Comparison of ENCODE assay signal across 15 cellular contexts in genomic region chr17:63780507-63780906, GRCh38. TPM values are rescaled to one million over a fixed set of nuclear protein-coding genes. Genes with fewer than 3 reads are reported as not detected.
A peak's percentile ranks its signal among the peaks of the same experiment; 100 is the strongest.
DNase-seq lines count a peak whose midpoint lies in the region; ATAC-seq, FAIRE-seq and TF ChIP-seq lines count a peak whose summit lies in the region.
"Had no signal": no experiment of that assay in that cellular context is flagged by ENCODE, and none has a peak within 500 bp of the region (broad histone marks: within the 10 kb centered on the region; RNA-seq: fewer than 3 reads in every experiment).

No MANE protein-coding gene starts in this region.

- ATAC-seq in left lobe of liver: peak; percentile 11
- no peak for ATAC-seq in HG03159 (IDR thresholded peaks at IDR 0.05; ENCODE audit: unreplicated experiment)
- ATAC-seq: CD8-positive, alpha-beta T cell had no signal

- H3K27me3 Mint-ChIP-seq in activated T-helper 2 cell treated with anti-CD3 and anti-CD28 coated beads, Interferon-gamma antibody, Interleukin-2, Interleukin-4, amounts not matched to agents 10 μg/mL and 5 μg/mL and 100 μg/mL, durations not matched to agents 14 hours and 24 hours and 36 hours (ENCODE audit: low read depth): no peaks in the 10 kb centered on the region
- H3K27me3 Mint-ChIP-seq: naive B cell had no signal

- peak overlapping the region; percentile 45; the same call in 1 of the 2 replicates for H3K9ac ChIP-seq in HUES64 (ENCODE audit: low read depth, low read length)
- H3K9ac ChIP-seq in Karpas-422 (ENCODE audit: low read length): no peak overlapping the region

- H3K4me1 ChIP-seq in HUES64 (ENCODE audit: insufficient read depth, low read length): 0 out of 2 replicates have a peak, but pooled peaks cover 6% of the 10 kb centered on the region
- peaks cover 43% of the 10 kb centered on the region for H3K4me1 ChIP-seq in Karpas-422 (ENCODE audit: low read length)

- peak overlapping the region; percentile 83 for H3K27ac ChIP-seq in C4-2B
- no peak overlapping the region for H3K27ac ChIP-seq in HUES64 (ENCODE audit: low read depth, low read length)
- no peak overlapping the region for H3K27ac ChIP-seq in Karpas-422 (ENCODE audit: low read length)
- H3K27ac ChIP-seq: thoracic aorta had no signal

- H3K27me3 ChIP-seq in HUES64 (ENCODE audit: insufficient read depth, low read length) (no peaks in the 10 kb centered on the region), Karpas-422 (ENCODE audit: low read length) (no peaks in the 10 kb centered on the region)

- H3K4me3 ChIP-seq in HUES64 (ENCODE audit: low read length) (no peak overlapping the region), Karpas-422 (ENCODE audit: low read length) (no peak overlapping the region)
- H3K4me3 ChIP-seq: thoracic aorta had no signal

- H3K4me3 Mint-ChIP-seq in activated T-helper 2 cell treated with anti-CD3 and anti-CD28 coated beads, Interferon-gamma antibody, Interleukin-2, Interleukin-4, amounts not matched to agents 10 μg/mL and 5 μg/mL and 100 μg/mL, durations not matched to agents 14 hours and 24 hours and 36 hours (ENCODE audit: low read depth): no peak overlapping the region
- H3K4me3 Mint-ChIP-seq: CD8-positive, alpha-beta T cell had no signal

- no peak overlapping the region for H3K4me2 ChIP-seq in Karpas-422 (ENCODE audit: low read depth, low read length, poor library complexity, severe bottlenecking)

- H3K4me1 Mint-ChIP-seq in activated T-helper 2 cell treated with anti-CD3 and anti-CD28 coated beads, Interferon-gamma antibody, Interleukin-2, Interleukin-4, amounts not matched to agents 10 μg/mL and 5 μg/mL and 100 μg/mL, durations not matched to agents 14 hours and 24 hours and 36 hours (ENCODE audit: low read depth): peaks cover 54% of the 10 kb centered on the region

- FAIRE-seq in GM19239 (lab: Jason Lieb, UNC): no peak

- H3K9me3 ChIP-seq in HUES64 (ENCODE audit: insufficient read depth, low read depth, low read length) (no peaks in the 10 kb centered on the region), Karpas-422 (ENCODE audit: low read length) (no peaks in the 10 kb centered on the region)
- H3K9me3 ChIP-seq: thoracic aorta had no signal

- no peak for DNase-seq in activated T-helper 2 cell treated with anti-CD3 and anti-CD28 coated beads, Interferon-gamma antibody, Interleukin-2, Interleukin-4, amounts not matched to agents 10 μg/mL and 5 μg/mL and 100 μg/mL, durations not matched to agents 14 hours and 24 hours and 36 hours (ENCODE audit: low spot score)
- DNase-seq in left lobe of liver (ENCODE audit: low spot score) (no peak), GM19239 (ENCODE audit: insufficient read length, low spot score) (no peak), NCI-H2081 treated with DMSO at 0.1 percent for 48 hours (lab: John Stamatoyannopoulos, UW) (no peak), Karpas-422 (no peak)
- DNase-seq: activated T-cell treated with anti-CD3 and anti-CD28 coated beads, Interleukin-2, amount 50 U/mL, for 4 hours; CD8-positive, alpha-beta T cell; KBM-7; naive B cell; NCI-H82; stimulated activated CD4-positive, alpha-beta T cell treated with anti-CD3 and anti-CD28 coated beads, Interleukin-1b, Interleukin-23, amount 100 ng/mL, for 48 hours had no signal

- H3K79me2 ChIP-seq in Karpas-422 (ENCODE audit: low read length): peaks cover 99% of the 10 kb centered on the region

- peaks cover 59% of the 10 kb centered on the region for H3K36me3 Mint-ChIP-seq in activated T-helper 2 cell treated with anti-CD3 and anti-CD28 coated beads, Interferon-gamma antibody, Interleukin-2, Interleukin-4, amounts not matched to agents 10 μg/mL and 5 μg/mL and 100 μg/mL, durations not matched to agents 14 hours and 24 hours and 36 hours (ENCODE audit: low read depth)
- H3K36me3 Mint-ChIP-seq: naive B cell had no signal

- intact Hi-C loops in activated T-helper 2 cell treated with anti-CD3 and anti-CD28 coated beads, Interferon-gamma antibody, Interleukin-2, Interleukin-4, amounts not matched to agents 10 μg/mL and 5 μg/mL and 100 μg/mL, durations not matched to agents 14 hours and 24 hours and 36 hours (cut with micrococcal nuclease): no loop called here

- H4K20me1 ChIP-seq in Karpas-422 (ENCODE audit: insufficient read depth, low read depth, low read length): peaks cover 71% of the 10 kb centered on the region

- H3K27ac Mint-ChIP-seq in activated T-helper 2 cell treated with anti-CD3 and anti-CD28 coated beads, Interferon-gamma antibody, Interleukin-2, Interleukin-4, amounts not matched to agents 10 μg/mL and 5 μg/mL and 100 μg/mL, durations not matched to agents 14 hours and 24 hours and 36 hours: peak overlapping the region; percentile 9
- H3K27ac Mint-ChIP-seq: CD8-positive, alpha-beta T cell had no signal

- H3K36me3 ChIP-seq in HUES64 (ENCODE audit: insufficient read depth, low read length): peaks cover 80% of the 10 kb centered on the region
- H3K36me3 ChIP-seq in Karpas-422 (ENCODE audit: insufficient read depth, low read length): peaks cover 61% of the 10 kb centered on the region

- 88% methylated on average over 1 of the region's 1 CpG for WGBS in HUES64

- TF ChIP-seq CTCF in C4-2B (conservative IDR thresholded peaks at IDR 0.05): no peak

- H3K9me2 ChIP-seq in Karpas-422 (replicated peaks; ENCODE audit: insufficient read depth, low read length): no peaks in the 10 kb centered on the region

- H2AFZ ChIP-seq in Karpas-422 (ENCODE audit: low read length): no peak overlapping the region

- H3K9me3 Mint-ChIP-seq in activated T-helper 2 cell treated with anti-CD3 and anti-CD28 coated beads, Interferon-gamma antibody, Interleukin-2, Interleukin-4, amounts not matched to agents 10 μg/mL and 5 μg/mL and 100 μg/mL, durations not matched to agents 14 hours and 24 hours and 36 hours: no peaks in the 10 kb centered on the region
- H3K9me3 Mint-ChIP-seq: activated T-cell treated with anti-CD3 and anti-CD28 coated beads, Interleukin-2, amount 50 U/mL, for 4 hours; CD8-positive, alpha-beta T cell; naive B cell had no signal

RNA-seq across cellular contexts. Expression of gene DDX42, which starts 6.5 kb away (rescaled TPM):
- polyA plus RNA-seq in HUES64 (2013, experiment 1 of 2): 91.4 TPM
- polyA plus RNA-seq in HUES64 (2013, experiment 2 of 2): 80.9 TPM
- total RNA-seq in activated T-helper 2 cell treated with anti-CD3 and anti-CD28 coated beads, Interferon-gamma antibody, Interleukin-2, Interleukin-4, amounts not matched to agents 10 μg/mL and 5 μg/mL and 100 μg/mL, durations not matched to agents 14 hours and 24 hours and 36 hours: 138 and 144 TPM in 2 replicates
- 33.6 TPM for total RNA-seq in left lobe of liver
- 76.5 and 77.6 TPM in 2 replicates for total RNA-seq in Karpas-422 (2014; rRNA removed; shearing (Covaris generic); ENCODE audit: low replicate concordance)

RNA-seq across cellular contexts. Expression of gene CCDC47, which starts 7.1 kb away (rescaled TPM):
- polyA plus RNA-seq in HUES64 (2013, experiment 1 of 2): 66.8 TPM
- polyA plus RNA-seq in HUES64 (2013, experiment 2 of 2): 65.5 TPM
- total RNA-seq in activated T-helper 2 cell treated with anti-CD3 and anti-CD28 coated beads, Interferon-gamma antibody, Interleukin-2, Interleukin-4, amounts not matched to agents 10 μg/mL and 5 μg/mL and 100 μg/mL, durations not matched to agents 14 hours and 24 hours and 36 hours: 70.0 and 73.7 TPM in 2 replicates
- total RNA-seq in left lobe of liver: 65.2 TPM
- 28.0 and 35.9 TPM in 2 replicates for total RNA-seq in Karpas-422 (2014; rRNA removed; shearing (Covaris generic); ENCODE audit: low replicate concordance)

RNA-seq across cellular contexts. Expression of gene STRADA, which starts 38.9 kb away (rescaled TPM):
- polyA plus RNA-seq in HUES64 (2013, experiment 1 of 2): 25.2 TPM
- polyA plus RNA-seq in HUES64 (2013, experiment 2 of 2): 29.5 TPM
- total RNA-seq in activated T-helper 2 cell treated with anti-CD3 and anti-CD28 coated beads, Interferon-gamma antibody, Interleukin-2, Interleukin-4, amounts not matched to agents 10 μg/mL and 5 μg/mL and 100 μg/mL, durations not matched to agents 14 hours and 24 hours and 36 hours: 54.0 and 57.4 TPM in 2 replicates
- total RNA-seq in left lobe of liver: 13.4 TPM
- 25.8 and 27.5 TPM in 2 replicates for total RNA-seq in Karpas-422 (2014; rRNA removed; shearing (Covaris generic); ENCODE audit: low replicate concordance)

RNA-seq across cellular contexts. Expression of gene PSMC5, which starts 46.7 kb away (rescaled TPM):
- 163 TPM for polyA plus RNA-seq in HUES64 (2013, experiment 1 of 2)
- 146 TPM for polyA plus RNA-seq in HUES64 (2013, experiment 2 of 2)
- 185 and 204 TPM in 2 replicates for total RNA-seq in activated T-helper 2 cell treated with anti-CD3 and anti-CD28 coated beads, Interferon-gamma antibody, Interleukin-2, Interleukin-4, amounts not matched to agents 10 μg/mL and 5 μg/mL and 100 μg/mL, durations not matched to agents 14 hours and 24 hours and 36 hours
- total RNA-seq in left lobe of liver: 67.0 TPM
- total RNA-seq in Karpas-422 (2014; rRNA removed; shearing (Covaris generic); ENCODE audit: low replicate concordance): 26.9 and 49.1 TPM in 2 replicates

RNA-seq across cellular contexts. Expression of gene FTSJ3, which starts 47.0 kb away (rescaled TPM):
- 41.7 TPM for polyA plus RNA-seq in HUES64 (2013, experiment 1 of 2)
- 33.7 TPM for polyA plus RNA-seq in HUES64 (2013, experiment 2 of 2)
- 75.0 and 80.7 TPM in 2 replicates for total RNA-seq in activated T-helper 2 cell treated with anti-CD3 and anti-CD28 coated beads, Interferon-gamma antibody, Interleukin-2, Interleukin-4, amounts not matched to agents 10 μg/mL and 5 μg/mL and 100 μg/mL, durations not matched to agents 14 hours and 24 hours and 36 hours
- total RNA-seq in left lobe of liver: 16.3 TPM
- total RNA-seq in Karpas-422 (2014; rRNA removed; shearing (Covaris generic); ENCODE audit: low replicate concordance): 30.7 and 39.5 TPM in 2 replicates
